In genomic region chr1:219391297-219391696, GRCh38 we compare ENCODE assay signal across 20 cellular contexts.
DNase-seq lines count a peak whose midpoint lies in the region; ATAC-seq and TF ChIP-seq lines count a peak whose summit lies in the region.
"Had no signal": no experiment of that assay in that cellular context is flagged by ENCODE, and none has a peak within 500 bp of the region (broad histone marks: within the 10 kb centered on the region; RNA-seq: fewer than 3 reads in every experiment).

No MANE protein-coding gene starts in this region.

- peaks cover 24% of the 10 kb centered on the region for H3K4me1 Mint-ChIP-seq in WTC11

- DNase-seq in WTC11 (ENCODE audit: low spot score) (no peak), midbrain (lab: John Stamatoyannopoulos, UW) (no peak), Ammon's horn (ENCODE audit: low spot score) (no peak), NCI-H146 (lab: John Stamatoyannopoulos, UW) (no peak)
- DNase-seq in activated CD8-positive, alpha-beta memory T cell treated with anti-CD3 and anti-CD28 coated beads for 24 hours, result no peak
- DNase-seq: Calu3, DMS79 treated with DMSO at 0.1 percent for 48 hours, HFFc6, Kasumi-1, MV-4-11, NCI-H1105, NCI-H2029, NCI-H446, NCI-H524 treated with DMSO at 0.1 percent for 48 hours, NCI-H774, SIG-M5 had no signal

- no peaks in the 10 kb centered on the region for H3K27me3 Mint-ChIP-seq in WTC11 (ENCODE audit: low read depth)

- H3K9me3 Mint-ChIP-seq in WTC11, result peaks cover 7% of the 10 kb centered on the region

- peak overlapping the region; percentile 57; the same call in 1 of the 2 replicates for H3K27ac Mint-ChIP-seq in WTC11
- H3K27ac Mint-ChIP-seq: GM23338, HFFc6 had no signal

- CTCF ChIA-PET in WTC11 (lab: Charles Lee), result interaction anchor here (1.4 kb wide), 1 partner anchor 270 kb away, joined by 4 read pairs; no protein-coding TSS in a partner anchor

- H3K4me3 Mint-ChIP-seq in WTC11, result no peak overlapping the region
- H3K4me3 Mint-ChIP-seq: GM23338, HFFc6 had no signal

- POLR2A ChIA-PET in WTC11 (lab: Charles Lee), result no interaction called here

- peak; percentile 60 for ATAC-seq in GM18867 (IDR thresholded peaks at IDR 0.05; ENCODE audit: unreplicated experiment)
- ATAC-seq in HG02610 (IDR thresholded peaks at IDR 0.05; ENCODE audit: unreplicated experiment), result peak; percentile 51
- ATAC-seq in WTC11, result no peak
- ATAC-seq: GM23338, K562 had no signal

- H3K36me3 Mint-ChIP-seq in WTC11, result no peaks in the 10 kb centered on the region

- no peak for TF ChIP-seq CTCF in WTC11 (IDR thresholded peaks at IDR 0.05)

TF ChIP-seq in WTC11, 78 proteins besides CTCF, POLR2A, EP300 and RAD21:
- TF ChIP-seq NR2C2 (CRISPR knock-in tag; IDR thresholded peaks at IDR 0.05) (no peak), NFATC4 (CRISPR knock-in tag; IDR thresholded peaks at IDR 0.05) (no peak), GABPB1 (CRISPR knock-in tag; IDR thresholded peaks at IDR 0.05) (no peak)
